In genomic region chr9:127955294-127956015, GRCh38 we compare ENCODE assay signal across 1 cellular context.
TF ChIP-seq lines count a peak whose summit lies in the region.

No MANE protein-coding gene starts in this region.

TF ChIP-seq in K562, 482 proteins besides CTCF, POLR2A, EP300 and RAD21 (continued from another document):
- TF ChIP-seq ZBTB11 (CRISPR knock-in tag; IDR thresholded peaks at IDR 0.05) (peak in 1 of 3 experiments; percentile 52; a peak in 1 of 6 replicates), HNRNPL (IDR thresholded peaks at IDR 0.05; ENCODE audit: low read depth, low read length) (0 out of 2 replicates have a peak, but pooled peaks have one; percentile 15), ARID1B (IDR thresholded peaks at IDR 0.05) (peak; percentile 78), E2F6 (IDR thresholded peaks at IDR 0.05; ENCODE audit: borderline replicate concordance in 1 of 2, extremely low read depth in 1 of 2, insufficient read depth in 1 of 2, insufficient read length in 1 of 2, low read depth in 1 of 2, low read length in 1 of 2, poor library complexity in 1 of 2, severe bottlenecking in 1 of 2) (no peak), FOXK2 (conservative IDR thresholded peaks at IDR 0.05 in 1 of 2, IDR thresholded peaks at IDR 0.05 in 1 of 2; ENCODE audit: low read depth in 2 of 2) (0 out of 4 replicates have a peak, but pooled peaks of 1 of the 2 experiments have one; percentile 18), TOE1 (IDR thresholded peaks at IDR 0.05; ENCODE audit: borderline replicate concordance) (peak; percentile 28; the same call in 1 of the 2 replicates), TOE1 (CRISPR knock-in tag; IDR thresholded peaks at IDR 0.05; ENCODE audit: borderline replicate concordance, low read depth) (0 out of 2 replicates have a peak, but pooled peaks have one; percentile 41), GATAD2B (IDR thresholded peaks at IDR 0.05; ENCODE audit: borderline replicate concordance) (no peak), ZNF584 (CRISPR knock-in tag; IDR thresholded peaks at IDR 0.05; ENCODE audit: low read depth) (no peak), CBFA2T3 (IDR thresholded peaks at IDR 0.05) (peak; percentile 45; the same call in 1 of the 2 replicates), ZNF134 (CRISPR knock-in tag; conservative IDR thresholded peaks at IDR 0.05) (no peak), SRSF1 (IDR thresholded peaks at IDR 0.05; ENCODE audit: low read depth, low read length) (no peak), POLR2G (IDR thresholded peaks at IDR 0.05; ENCODE audit: low read depth, low read length) (no peak), ZNF175 (CRISPR knock-in tag; IDR thresholded peaks at IDR 0.05; ENCODE audit: low read depth) (no peak), ZNF583 (CRISPR knock-in tag; IDR thresholded peaks at IDR 0.05) (no peak), CREM (IDR thresholded peaks at IDR 0.05; ENCODE audit: low read depth) (peak; percentile 52), CREB3L1 (IDR thresholded peaks at IDR 0.05; ENCODE audit: borderline replicate concordance, low read depth) (no peak), MITF (IDR thresholded peaks at IDR 0.05) (peak; percentile 54; the same call in 1 of the 2 replicates), NCOR1 (IDR thresholded peaks at IDR 0.05) (no peak), SOX6 (IDR thresholded peaks at IDR 0.05) (peak; percentile 26; the same call in 1 of the 2 replicates), SETDB1 (IDR thresholded peaks at IDR 0.05; ENCODE audit: low read length) (no peak), SIX5 (IDR thresholded peaks at IDR 0.05; ENCODE audit: borderline replicate concordance in 1 of 2, insufficient read depth in 1 of 2, low read depth in 1 of 2, low read length in 2 of 2) (no peak), MTF1 (CRISPR knock-in tag; IDR thresholded peaks at IDR 0.05; ENCODE audit: borderline replicate concordance) (no peak), NFE2 (IDR thresholded peaks at IDR 0.05; ENCODE audit: low read depth) (peak; percentile 67; the same call in 1 of the 2 replicates), SMARCA4 (IDR thresholded peaks at IDR 0.05) (peak; percentile 84), CBX5 (IDR thresholded peaks at IDR 0.05; ENCODE audit: borderline replicate concordance, low read depth) (no peak), JUND (IDR thresholded peaks at IDR 0.05; ENCODE audit: borderline replicate concordance, low read depth, low read length) (peak; percentile 98), JUND (tag; IDR thresholded peaks at IDR 0.05; ENCODE audit: borderline replicate concordance, low read depth, low read length) (peak; percentile 98), ZNF695 (CRISPR knock-in tag; IDR thresholded peaks at IDR 0.05) (no peak), TFE3 (CRISPR knock-in tag; IDR thresholded peaks at IDR 0.05) (no peak), ZEB2 (IDR thresholded peaks at IDR 0.05) (peak; percentile 88), ATF3 (IDR thresholded peaks at IDR 0.05) (peak; percentile 98), ATF3 (CRISPR knock-in tag; conservative IDR thresholded peaks at IDR 0.05) (no peak), MEIS2 (IDR thresholded peaks at IDR 0.05; ENCODE audit: partially characterized antibody) (peak; percentile 64), KAT7 (CRISPR knock-in tag; IDR thresholded peaks at IDR 0.05; ENCODE audit: borderline replicate concordance) (0 out of 2 replicates have a peak, but pooled peaks have one; percentile 37), CBFA2T2 (conservative IDR thresholded peaks at IDR 0.05) (0 out of 2 replicates have a peak, but pooled peaks have one; percentile 20), ZNF512 (tag; IDR thresholded peaks at IDR 0.05) (no peak), JUNB (CRISPR knock-in tag; conservative IDR thresholded peaks at IDR 0.05) (peak; percentile 73), NEUROD1 (IDR thresholded peaks at IDR 0.05; ENCODE audit: borderline replicate concordance, low read depth, low read length, partially characterized antibody) (peak; percentile 40), NR2C1 (IDR thresholded peaks at IDR 0.05) (peak; percentile 19; the same call in 1 of the 2 replicates), NR2C1 (tag; IDR thresholded peaks at IDR 0.05) (no peak), FOSL1 (tag; conservative IDR thresholded peaks at IDR 0.05) (peak; percentile 95), FOXA3 (CRISPR knock-in tag; conservative IDR thresholded peaks at IDR 0.05 in 1 of 2, IDR thresholded peaks at IDR 0.05 in 1 of 2) (peak; percentile 94 to 98), LEF1 (IDR thresholded peaks at IDR 0.05) (0 out of 2 replicates have a peak, but pooled peaks have one; percentile 21), ZNF778 (CRISPR knock-in tag; IDR thresholded peaks at IDR 0.05) (no peak), BACH1 (tag; IDR thresholded peaks at IDR 0.05) (no peak), FOS (IDR thresholded peaks at IDR 0.05; ENCODE audit: extremely low read depth, insufficient read length) (peak; percentile 74)
